In genomic region chr10:131270461-131271190, GRCh38 we compare ENCODE assay signal across 16 cellular contexts. TPM values are rescaled to one million over a fixed set of nuclear protein-coding genes. Genes with fewer than 3 reads are reported as not detected.
A peak's percentile ranks its signal among the peaks of the same experiment; 100 is the strongest.
DNase-seq lines count a peak whose midpoint lies in the region; ATAC-seq and TF ChIP-seq lines count a peak whose summit lies in the region.
"Had no signal": no experiment of that assay in that cellular context is flagged by ENCODE, and none has a peak within 500 bp of the region (broad histone marks: within the 10 kb centered on the region; RNA-seq: fewer than 3 reads in every experiment).

No MANE protein-coding gene starts in this region.

- peaks cover 0 to 94% (median 28%) of the 10 kb centered on the region in 11 experiments; a peak in 12 of 22 replicates for H3K36me3 ChIP-seq in BLaER1 treated with 17β-estradiol and CSF1 and Interleukin-3, amounts not matched to agents 10 nM and 100 nM
- H3K36me3 ChIP-seq in spleen = no peaks in the 10 kb centered on the region
- H3K36me3 ChIP-seq: HAP-1 had no signal

- TF ChIP-seq POLR2A in spleen (IDR thresholded peaks at IDR 0.05) = no peak

- 80 to 92% (median 81%) methylated on average over 14 to 16 of the region's 16 CpGs for WGBS in spleen, 5 donors

- DNase-seq in NCI-H345 treated with DMSO at 0.1 percent for 48 hours (lab: John Stamatoyannopoulos, UW; ENCODE audit: unreplicated experiment) (peak; percentile 63), NCI-H345 (lab: John Stamatoyannopoulos, UW) (no peak), spleen (peak; percentile 61)
- DNase-seq: 8988T; AML-193; CD4-positive, alpha-beta T cell; DND-41; GDM1; GOT3 had no signal

- H3K4me1 ChIP-seq in BLaER1 treated with 17β-estradiol and CSF1 and Interleukin-3, amounts not matched to agents 10 nM and 100 nM = peaks cover 13 to 66% (median 31%) of the 10 kb centered on the region in 10 experiments; a peak in 19 of 20 replicates
- peaks cover 0 to 5% (median 0%) of the 10 kb centered on the region in 6 donors for H3K4me1 ChIP-seq in spleen
- H3K4me1 ChIP-seq: HAP-1 had no signal

- ATAC-seq in HG03432 (IDR thresholded peaks at IDR 0.05; ENCODE audit: unreplicated experiment) = no peak
- no peak for ATAC-seq in HG02642 (IDR thresholded peaks at IDR 0.05; ENCODE audit: poor library complexity, unreplicated experiment)

- H3K27me3 ChIP-seq in BLaER1 treated with 17β-estradiol and CSF1 and Interleukin-3, amounts not matched to agents 10 nM and 100 nM = no peaks in the 10 kb centered on the region
- H3K27me3 ChIP-seq in spleen (replicated peaks in 1 of 7) = no peaks in the 10 kb centered on the region

- TF ChIP-seq CTCF in VCaP (conservative IDR thresholded peaks at IDR 0.05) (no peak), spleen (IDR thresholded peaks at IDR 0.05 in 8 of 11, conservative IDR thresholded peaks at IDR 0.05 in 3 of 11) (no peak)

- intact Hi-C loops in spleen (cut with DNase I; ENCODE audit: low total_unique reads) = no loop called here

- H3K27ac ChIP-seq in BLaER1 treated with 17β-estradiol and CSF1 and Interleukin-3, amounts not matched to agents 10 nM and 100 nM = no peak overlapping the region; a peak in 1 of 22 replicates
- peak overlapping the region; percentile 9; the same call in 1 of the 2 replicates for H3K27ac ChIP-seq in VCaP
- H3K27ac ChIP-seq in spleen = no peak overlapping the region

- H3K9ac ChIP-seq in BLaER1 treated with 17β-estradiol and CSF1 and Interleukin-3, amounts not matched to agents 10 nM and 100 nM = no peak overlapping the region

- H3K4me3 ChIP-seq in BLaER1 treated with 17β-estradiol and CSF1 and Interleukin-3, amounts not matched to agents 10 nM and 100 nM = no peak overlapping the region
- H3K4me3 ChIP-seq in spleen = no peak overlapping the region
- H3K4me3 ChIP-seq: HAP-1 had no signal

- peaks cover 0 to 20% (median 0%) of the 10 kb centered on the region in 11 experiments; a peak in 3 of 22 replicates for H4K20me1 ChIP-seq in BLaER1 treated with 17β-estradiol and CSF1 and Interleukin-3, amounts not matched to agents 10 nM and 100 nM

- H3K4me2 ChIP-seq in BLaER1 treated with 17β-estradiol and CSF1 and Interleukin-3, amounts not matched to agents 10 nM and 100 nM = peak overlapping the region in 10 of 11 experiments; percentile 9 to 41 (median 31); a peak in 15 of 22 replicates

- H3K9me3 ChIP-seq in BLaER1 treated with 17β-estradiol and CSF1 and Interleukin-3, amounts not matched to agents 10 nM and 100 nM (replicated peaks in 1 of 11) = peaks cover 12 to 42% (median 25%) of the 10 kb centered on the region in 11 experiments; a peak in 21 of 22 replicates
- H3K9me3 ChIP-seq in spleen = no peaks in the 10 kb centered on the region
- H3K9me3 ChIP-seq: HAP-1 had no signal

RNA-seq across cellular contexts. Expression of gene TCERG1L, which starts 40.9 kb away (rescaled TPM):
- total RNA-seq in spleen = 1 to 10 TPM in 1 of 7 donors, under 1 TPM in 4, not detected in 2; 0.17 to 1.2 (median 0.38) TPM
- under 1 TPM in 2 of 3 donors, not detected in 1; 0.03 to 0.11 TPM for polyA plus RNA-seq in spleen
- total RNA-seq: HT-29 had no signal
- polyA plus RNA-seq: IgD-negative memory B cell had no signal
